27 cellular contexts compared by ENCODE assay signal in genomic region chr7:70907594-70907993, GRCh38.
"Had no signal": no experiment of that assay in that cellular context is flagged by ENCODE, and none has a peak within 500 bp of the region (broad histone marks: within the 10 kb centered on the region; RNA-seq: fewer than 3 reads in every experiment).

No MANE protein-coding gene starts in this region.

- H3K27ac Mint-ChIP-seq: mesothelial cell of epicardium; naive B cell; natural killer cell; nephron progenitor cell; progenitor cell of endocrine pancreas; stimulated activated memory B cell treated with anti-CD40 and anti-IgM and Interleukin-4, amounts not matched to agents 10 μg/mL and 1 μg/mL and 100 μg/mL, for 72 hours; stimulated activated naive CD8-positive, alpha-beta T cell treated with anti-CD3 and anti-CD28 coated beads, Interleukin-15, amount 100 ng/mL, for 72 hours; type B pancreatic cell had no signal

- H3K4me3 Mint-ChIP-seq: mesothelial cell of epicardium; naive B cell; natural killer cell; nephron progenitor cell; stimulated activated memory B cell treated with anti-CD40 and anti-IgM and Interleukin-4, amounts not matched to agents 10 μg/mL and 1 μg/mL and 100 μg/mL, for 72 hours; stimulated activated naive CD8-positive, alpha-beta T cell treated with anti-CD3 and anti-CD28 coated beads, Interleukin-15, amount 100 ng/mL, for 72 hours; type B pancreatic cell had no signal

- DNase-seq: hippocampal formation; kidney glomerular epithelial cell; left cardiac atrium; lower lobe of right lung; mammary epithelial cell; mesenchymal stem cell; naive B cell; natural killer cell; nephron progenitor cell; ovary; right lobe of liver; stimulated activated CD4-positive, alpha-beta T cell treated with anti-CD3 and anti-CD28 coated beads, Interleukin-1b, Interleukin-23, amount 100 ng/mL, for 48 hours; stimulated activated CD4-positive, alpha-beta T cell treated with anti-CD3 and anti-CD28 coated beads, Interleukin-2, amount 100 ng/mL, for 48 hours; stimulated activated CD4-positive, alpha-beta T cell treated with anti-CD3 and anti-CD28 coated beads, Interleukin-4, amount 100 ng/mL, for 4 hours; stimulated activated CD8-positive, alpha-beta memory T cell treated with anti-CD3 and anti-CD28 coated beads, Interleukin-4, amount 100 ng/mL, for 48 hours; stimulated activated naive CD4-positive, alpha-beta T cell treated with Interleukin-2 at 50 U/mL for 16 hours; stimulated activated naive CD8-positive, alpha-beta T cell treated with anti-CD3 and anti-CD28 coated beads, Interleukin-15, amount 100 ng/mL, for 72 hours; substantia nigra; uterus had no signal

- H3K27me3 Mint-ChIP-seq: stimulated activated memory B cell treated with anti-CD40 and anti-IgM and Interleukin-4, amounts not matched to agents 10 μg/mL and 1 μg/mL and 100 μg/mL, for 72 hours; stimulated activated naive CD8-positive, alpha-beta T cell treated with anti-CD3 and anti-CD28 coated beads, Interleukin-15, amount 100 ng/mL, for 72 hours had no signal

- H3K27ac ChIP-seq: lower lobe of right lung, ovary, right atrium auricular region, right lobe of liver, tibial nerve, uterus had no signal

- H3K36me3 ChIP-seq: lower lobe of right lung, ovary, right atrium auricular region, right lobe of liver, tibial nerve, uterus had no signal

- H3K4me3 ChIP-seq: lower lobe of right lung, ovary, right atrium auricular region, right lobe of liver, smooth muscle cell, tibial nerve, uterus had no signal

- FAIRE-seq: keratinocyte had no signal

- H3K4me1 Mint-ChIP-seq: naive B cell; natural killer cell; stimulated activated memory B cell treated with anti-CD40 and anti-IgM and Interleukin-4, amounts not matched to agents 10 μg/mL and 1 μg/mL and 100 μg/mL, for 72 hours; stimulated activated naive CD8-positive, alpha-beta T cell treated with anti-CD3 and anti-CD28 coated beads, Interleukin-15, amount 100 ng/mL, for 72 hours had no signal

- H3K36me3 Mint-ChIP-seq: stimulated activated memory B cell treated with anti-CD40 and anti-IgM and Interleukin-4, amounts not matched to agents 10 μg/mL and 1 μg/mL and 100 μg/mL, for 72 hours; type B pancreatic cell had no signal

- H3K4me1 ChIP-seq: lower lobe of right lung, right atrium auricular region, right lobe of liver, tibial nerve, uterus had no signal

- H3K9me3 ChIP-seq: ovary, right lobe of liver, uterus had no signal

- H3K4me2 ChIP-seq: smooth muscle cell had no signal

- H3K27me3 ChIP-seq: ovary, right atrium auricular region, right lobe of liver, tibial nerve, uterus had no signal
